Comparison of ENCODE assay signal across 22 cellular contexts in genomic region chr1:59543211-59543668, GRCh38.
DNase-seq lines count a peak whose midpoint lies in the region; FAIRE-seq and TF ChIP-seq lines count a peak whose summit lies in the region.
"Had no signal": no experiment of that assay in that cellular context is flagged by ENCODE, and none has a peak within 500 bp of the region (broad histone marks: within the 10 kb centered on the region; RNA-seq: fewer than 3 reads in every experiment).

No MANE protein-coding gene starts in this region.

- DNase-seq in NCI-H2107 treated with DMSO at 0.1 percent for 48 hours (lab: John Stamatoyannopoulos, UW; ENCODE audit: unreplicated experiment): peak; percentile 75
- DNase-seq in NCI-H2107 (lab: John Stamatoyannopoulos, UW): no peak
- peak; percentile 65 for DNase-seq in epithelial cell of proximal tubule (ENCODE audit: low read depth)
- peak; percentile 78 for DNase-seq in myocyte (ENCODE audit: low read depth)
- DNase-seq in NCI-H2081 (lab: John Stamatoyannopoulos, UW): no peak
- no peak for DNase-seq in DMS53 treated with DMSO at 0.1 percent for 48 hours (lab: John Stamatoyannopoulos, UW; ENCODE audit: unreplicated experiment)
- no peak for DNase-seq in NCI-H748 (lab: John Stamatoyannopoulos, UW; ENCODE audit: unreplicated experiment)
- DNase-seq in GM19239 (ENCODE audit: insufficient read length, low spot score): no peak
- DNase-seq: 8988T; activated CD4-positive, CD25-positive, alpha-beta regulatory T cell treated with anti-CD3 and anti-CD28 coated beads, Interleukin-2, amount 50 U/mL, for 72 hours; activated gamma-delta T cell; anterior cingulate cortex; C1 segment of cervical spinal cord; foreskin keratinocyte; IMR-90; mammary epithelial cell; SHP77; stimulated activated CD4-positive, alpha-beta T cell treated with anti-CD3 and anti-CD28 coated beads, Interleukin-4, amount 100 ng/mL, for 24 hours; stimulated activated CD8-positive, alpha-beta memory T cell treated with anti-CD3 and anti-CD28 coated beads, Interleukin-4, amount 100 ng/mL, for 48 hours; T-helper 2 cell; thyroid gland had no signal

- H3K4me3 ChIP-seq in epithelial cell of proximal tubule (ENCODE audit: low read depth, low read length): no peak overlapping the region
- H3K4me3 ChIP-seq: thyroid gland had no signal

- FAIRE-seq in GM19239 (lab: Jason Lieb, UNC): no peak
- FAIRE-seq: endothelial cell of umbilical vein had no signal

- TF ChIP-seq CTCF in epithelial cell of proximal tubule (conservative IDR thresholded peaks at IDR 0.05; ENCODE audit: low read depth, low read length): no peak

Comparison
In these comparisons a context has a peak if more than half of its experiments do, and no peak if none do; other contexts are left out.
1. DNase-seq: peak in NCI-H2107 treated with DMSO at 0.1 percent for 48 hours (single experiment), epithelial cell of proximal tubule (single experiment) and myocyte (single experiment); none in NCI-H2107 (single experiment), NCI-H2081 (0 of 2), DMS53 treated with DMSO at 0.1 percent for 48 hours (single experiment), NCI-H748 (single experiment) and GM19239 (single experiment).